21 cellular contexts compared by ENCODE assay signal in the genomic region with DNA sequence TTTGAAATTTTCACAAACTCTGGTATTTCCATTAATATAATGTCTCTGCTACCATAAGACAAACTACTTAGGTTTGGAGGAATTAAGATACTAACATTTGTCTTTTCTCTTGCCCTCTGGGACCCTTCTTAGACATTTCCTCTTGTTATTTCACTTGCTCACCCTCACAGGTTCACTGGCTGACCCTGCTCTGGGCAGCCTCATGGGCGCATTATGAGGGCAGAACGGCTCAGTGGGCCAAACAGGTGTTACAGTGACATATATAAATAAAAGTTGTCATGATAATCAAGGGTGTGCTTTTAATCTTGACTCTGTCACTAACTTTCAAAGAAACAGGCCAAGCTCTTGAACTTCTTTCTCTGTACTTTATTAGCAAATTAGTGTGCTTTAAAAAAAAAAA. TPM values are rescaled to one million over a fixed set of nuclear protein-coding genes. Genes with fewer than 3 reads are reported as not detected.
A peak's percentile ranks its signal among the peaks of the same experiment; 100 is the strongest.
DNase-seq lines count a peak whose midpoint lies in the region; ATAC-seq and TF ChIP-seq lines count a peak whose summit lies in the region.
"Had no signal": no experiment of that assay in that cellular context is flagged by ENCODE, and none has a peak within 500 bp of the region (broad histone marks: within the 10 kb centered on the region; RNA-seq: fewer than 3 reads in every experiment).

No MANE protein-coding gene starts in this region.

- H3K9me3 ChIP-seq in cardiac muscle cell (ENCODE audit: low read depth), result no peaks in the 10 kb centered on the region
- H3K9me3 ChIP-seq: BLaER1 treated with 17β-estradiol and CSF1 and Interleukin-3, amounts not matched to agents 10 nM and 100 nM; testis had no signal

- no peak for ATAC-seq in Right ventricle myocardium inferior
- ATAC-seq: activated CD4-positive, CD25-positive, alpha-beta regulatory T cell treated with anti-CD3 and anti-CD28 coated beads, Interleukin-2, amount 50 U/mL, for 24 hours; effector memory CD8-positive, alpha-beta T cell; left colon; sciatic nerve had no signal

- DNase-seq in cardiac muscle cell (ENCODE audit: low read depth in 1 of 2, low spot score in 1 of 2), result peak in 1 of 2 donors; percentile 25
- no peak for DNase-seq in Right ventricle myocardium inferior (ENCODE audit: missing footprints)
- peak; percentile 51 for DNase-seq in NAMALWA (ENCODE audit: low spot score)
- DNase-seq in iPS-NIHi7 (ENCODE audit: extremely low spot score), result peak; percentile 13
- DNase-seq in Kasumi-1 (lab: John Stamatoyannopoulos, UW), result no peak
- no peak for DNase-seq in SHP77 (lab: John Stamatoyannopoulos, UW)
- no peak for DNase-seq in activated CD4-positive, CD25-positive, alpha-beta regulatory T cell (lab: John Stamatoyannopoulos, UW)
- no peak for DNase-seq in activated CD8-positive, alpha-beta memory T cell treated with anti-CD3 and anti-CD28 coated beads for 24 hours
- DNase-seq: activated T-cell treated with anti-CD3 and anti-CD28 coated beads, Interleukin-2, amount 50 U/mL, for 48 hours; effector memory CD8-positive, alpha-beta T cell; KG1; left colon; midbrain; NCI-H1048; NCI-H2081; T-helper 9 cell; testis had no signal

- TF ChIP-seq CTCF in cardiac muscle cell (IDR thresholded peaks at IDR 0.05; ENCODE audit: low read depth, low read length), result no peak

- intact Hi-C loops in Right ventricle myocardium inferior (cut with DNase I), result no loop called here

- H3K27me3 ChIP-seq in cardiac muscle cell, result no peaks in the 10 kb centered on the region
- H3K27me3 ChIP-seq: BLaER1 treated with 17β-estradiol and CSF1 and Interleukin-3, amounts not matched to agents 10 nM and 100 nM; testis had no signal

- H3K4me1 ChIP-seq in cardiac muscle cell (ENCODE audit: low read depth), result peaks cover 4% of the 10 kb centered on the region
- H3K4me1 ChIP-seq: parathyroid adenoma, testis had no signal

- no peak overlapping the region for H3K4me3 ChIP-seq in cardiac muscle cell
- H3K4me3 ChIP-seq: BLaER1 treated with 17β-estradiol and CSF1 and Interleukin-3, amounts not matched to agents 10 nM and 100 nM; testis had no signal

- H3K27ac ChIP-seq in cardiac muscle cell, result peak overlapping the region; percentile 2
- H3K27ac ChIP-seq: BLaER1 treated with 17β-estradiol and CSF1 and Interleukin-3, amounts not matched to agents 10 nM and 100 nM; parathyroid adenoma; testis had no signal

- no peaks in the 10 kb centered on the region for H3K36me3 ChIP-seq in cardiac muscle cell

RNA-seq across cellular contexts. Expression of gene ZNHIT6, which starts 46.5 kb away (rescaled TPM):
- 7.2 and 11.1 TPM in 2 replicates for total RNA-seq in cardiac muscle cell
- 17.4 and 21.0 TPM in 2 replicates for polyA plus RNA-seq in cardiac muscle cell
- total RNA-seq in Right ventricle myocardium inferior, result 8.8 TPM

Comparison
In these comparisons a context has a peak if more than half of its experiments do, and no peak if none do; other contexts are left out.
1. DNase-seq: peak in NAMALWA (single experiment) and iPS-NIHi7 (single experiment); none in Right ventricle myocardium inferior (single experiment), Kasumi-1 (0 of 2), SHP77 (0 of 2), activated CD4-positive, CD25-positive, alpha-beta regulatory T cell (0 of 4) and activated CD8-positive, alpha-beta memory T cell treated with anti-CD3 and anti-CD28 coated beads for 24 hours (single experiment).